Comparison of ENCODE assay signal across 1 cellular context in the genomic region with DNA sequence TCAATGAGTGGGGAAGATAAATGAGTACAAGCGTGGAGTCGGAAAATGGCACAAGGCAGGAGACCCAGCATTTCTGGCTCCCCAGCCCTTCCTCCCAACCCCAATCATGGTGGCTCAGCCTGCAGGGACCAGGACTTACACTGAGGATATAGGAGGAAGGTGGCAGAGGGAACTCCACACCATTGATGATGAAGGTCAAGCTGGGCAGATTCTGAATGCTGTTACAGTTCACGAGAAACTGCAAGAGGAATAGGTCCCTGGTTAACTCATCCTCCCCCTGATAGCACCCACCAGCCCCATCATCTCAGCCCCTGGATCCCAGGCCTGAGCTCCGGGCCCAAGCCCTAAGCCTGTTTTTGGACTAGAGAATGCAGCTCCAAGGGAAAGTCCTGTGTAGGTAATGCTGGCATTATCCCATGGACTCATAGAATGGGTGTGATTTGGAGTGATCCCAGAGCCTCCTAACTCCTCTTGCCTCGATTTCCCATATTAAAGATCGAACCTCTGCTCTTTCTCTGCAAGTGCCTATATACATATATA.
A peak's percentile ranks its signal among the peaks of the same experiment; 100 is the strongest.
TF ChIP-seq lines count a peak whose summit lies in the region.

No MANE protein-coding gene starts in this region.

TF ChIP-seq in HepG2, 621 proteins besides CTCF, POLR2A, EP300 and RAD21:
- TF ChIP-seq KLF16 (CRISPR knock-in tag; IDR thresholded peaks at IDR 0.05), result no peak
- no peak for TF ChIP-seq ZNF564 (CRISPR knock-in tag; IDR thresholded peaks at IDR 0.05)
- TF ChIP-seq RBFOX2 (IDR thresholded peaks at IDR 0.05; ENCODE audit: low read depth, low read length), result peak; percentile 32
- TF ChIP-seq, protein P1, sequence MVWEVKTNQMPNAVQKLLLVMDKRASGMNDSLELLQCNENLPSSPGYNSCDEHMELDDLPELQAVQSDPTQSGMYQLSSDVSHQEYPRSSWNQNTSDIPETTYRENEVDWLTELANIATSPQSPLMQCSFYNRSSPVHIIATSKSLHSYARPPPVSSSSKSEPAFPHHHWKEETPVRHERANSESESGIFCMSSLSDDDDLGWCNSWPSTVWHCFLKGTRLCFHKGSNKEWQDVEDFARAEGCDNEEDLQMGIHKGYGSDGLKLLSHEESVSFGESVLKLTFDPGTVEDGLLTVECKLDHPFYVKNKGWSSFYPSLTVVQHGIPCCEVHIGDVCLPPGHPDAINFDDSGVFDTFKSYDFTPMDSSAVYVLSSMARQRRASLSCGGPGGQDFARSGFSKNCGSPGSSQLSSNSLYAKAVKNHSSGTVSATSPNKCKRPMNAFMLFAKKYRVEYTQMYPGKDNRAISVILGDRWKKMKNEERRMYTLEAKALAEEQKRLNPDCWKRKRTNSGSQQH (CRISPR knock-in tag; IDR thresholded peaks at IDR 0.05; ENCODE audit: low read depth), result no peak
